In the genomic region with DNA sequence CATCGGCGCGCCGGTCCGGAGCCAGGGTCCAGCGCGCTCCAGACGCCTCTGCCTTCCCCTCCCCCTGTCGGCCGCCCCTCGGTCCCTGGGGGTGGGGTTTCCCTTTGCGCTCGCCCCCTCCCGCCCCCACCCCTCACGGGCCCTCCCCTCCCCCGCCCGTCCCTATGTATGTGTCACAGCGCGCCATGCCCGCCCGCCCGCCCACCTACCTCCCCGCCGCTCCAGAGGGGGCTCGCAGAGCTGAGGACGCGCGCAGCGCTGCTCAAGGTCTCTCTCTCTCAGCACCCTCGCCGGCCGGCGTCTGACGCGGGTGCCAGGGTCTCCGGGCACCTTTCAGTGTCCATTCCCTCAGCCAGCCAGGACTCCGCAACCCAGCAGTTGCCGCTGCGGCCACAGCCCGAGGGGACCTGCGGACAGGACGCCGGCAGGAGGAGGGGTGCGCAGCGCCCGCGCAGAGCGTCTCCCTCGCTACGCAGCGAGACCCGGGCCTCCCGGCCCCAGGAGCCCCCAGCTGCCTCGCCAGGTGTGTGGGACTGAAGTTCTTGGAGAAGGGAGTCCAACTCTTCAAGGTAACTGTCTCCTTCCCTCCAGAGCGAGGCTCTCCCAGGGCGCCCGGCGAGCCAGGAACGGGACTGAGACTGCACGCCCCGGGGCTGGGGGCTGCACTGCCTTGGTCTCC, we compare ENCODE assay signal across 12 cellular contexts. TPM values are rescaled to one million over a fixed set of nuclear protein-coding genes. Genes with fewer than 3 reads are reported as not detected.
DNase-seq lines count a peak whose midpoint lies in the region; ATAC-seq and TF ChIP-seq lines count a peak whose summit lies in the region.
"Had no signal": no experiment of that assay in that cellular context is flagged by ENCODE, and none has a peak within 500 bp of the region (broad histone marks: within the 10 kb centered on the region; RNA-seq: fewer than 3 reads in every experiment).

A gene (plus strand): TSS at position 196 of the 679 bp plus-strand sequence. CDS start 32,771 bp downstream, outside the sequence.

- no peak within 1 kb of the TSS for H3K27ac ChIP-seq in WERI-Rb-1
- no peak within 1 kb of the TSS for H3K27ac ChIP-seq in iPS DF 6.9 (ENCODE audit: low read length)
- H3K27ac ChIP-seq: parathyroid adenoma had no signal

- H3K4me1 ChIP-seq in iPS DF 6.9 (ENCODE audit: control insufficient read depth, insufficient read depth, low read length) (peaks cover 2% of the 10 kb centered on the region; the same call in 1 of the 2 replicates), skeletal muscle satellite cell (ENCODE audit: control insufficient read depth, insufficient read depth, low read length) (peaks cover 21% of the 10 kb centered on the region)
- H3K4me1 ChIP-seq: parathyroid adenoma had no signal

- in situ Hi-C loops in ACHN (cut with HindIII; ENCODE audit: low pct_ligation_motif_present, low pct_unique_long_range_greater_than_20kb, low sequenced_read_pairs), result no loop called here

- H3K27me3 ChIP-seq in WERI-Rb-1 (ENCODE audit: insufficient read depth, low read depth, severe bottlenecking), result peaks cover 28% of the 10 kb centered on the region
- H3K27me3 ChIP-seq in iPS DF 6.9 (ENCODE audit: control insufficient read depth, insufficient read depth, low read length), result peaks cover 29% of the 10 kb centered on the region
- peaks cover 34% of the 10 kb centered on the region for H3K27me3 ChIP-seq in skeletal muscle satellite cell (ENCODE audit: control insufficient read depth, insufficient read depth, low read length)

- WGBS in iPS DF 6.9 (ENCODE audit: insufficient coverage, insufficient read length), result no CpG with 5 or more reads among the region's 61 CpGs

- H3K4me3 ChIP-seq in WERI-Rb-1 (ENCODE audit: low read depth, low read length) (peak within 1 kb of the TSS; percentile 53), iPS DF 6.9 (ENCODE audit: low read length) (peak within 1 kb of the TSS; percentile 47; the same call in 1 of the 2 replicates), skeletal muscle satellite cell (ENCODE audit: low read length) (peak within 1 kb of the TSS; percentile 71)

- H3K9me3 ChIP-seq in WERI-Rb-1 (ENCODE audit: severe bottlenecking) (no peaks in the 10 kb centered on the region), iPS DF 6.9 (ENCODE audit: control insufficient read depth, insufficient read depth, low read length) (no peaks in the 10 kb centered on the region), skeletal muscle satellite cell (replicated peaks; ENCODE audit: low read length) (no peaks in the 10 kb centered on the region)

- H3K4me2 ChIP-seq in skeletal muscle satellite cell (ENCODE audit: low read length), result peak within 1 kb of the TSS; percentile 81

- DNase-seq in NCI-H748 (lab: John Stamatoyannopoulos, UW; ENCODE audit: unreplicated experiment), result peak; percentile 22
- DNase-seq in NCI-H748 treated with DMSO at 0.1 percent for 48 hours (lab: John Stamatoyannopoulos, UW), result no peak
- peak; percentile 20 for DNase-seq in WERI-Rb-1
- DNase-seq in iPS DF 6.9 (ENCODE audit: low read depth, low spot score), result no peak
- DNase-seq in ACHN, result no peak
- DNase-seq: cerebellar nuclear complex, NCI-H1930 had no signal

- no peak for TF ChIP-seq CTCF in WERI-Rb-1 (IDR thresholded peaks at IDR 0.05; ENCODE audit: low read depth, low read length)

- ATAC-seq in GM18867 (IDR thresholded peaks at IDR 0.05; ENCODE audit: unreplicated experiment), result no peak
- no peak for ATAC-seq in GM21381 (IDR thresholded peaks at IDR 0.05; ENCODE audit: unreplicated experiment)

- peak within 1 kb of the TSS; percentile 72 for H3K9ac ChIP-seq in skeletal muscle satellite cell (ENCODE audit: low read depth, low read length)
- H3K9ac ChIP-seq: parathyroid adenoma had no signal

- H3K36me3 ChIP-seq in WERI-Rb-1 (no peaks in the 10 kb centered on the region), iPS DF 6.9 (ENCODE audit: control insufficient read depth, insufficient read depth, low read length) (no peaks in the 10 kb centered on the region), skeletal muscle satellite cell (ENCODE audit: insufficient read depth, low read length) (no peaks in the 10 kb centered on the region)

RNA-seq across cellular contexts. Expression of the gene that starts here (rescaled TPM):
- under 0.01 and 0.22 TPM in 2 replicates for total RNA-seq in skeletal muscle satellite cell (2012; rRNA removed)
- total RNA-seq: A172 had no signal

Comparison
In these comparisons a context has a peak if more than half of its experiments do, and no peak if none do; other contexts are left out.
1. DNase-seq: peak in NCI-H748 (single experiment) and WERI-Rb-1 (single experiment); none in NCI-H748 treated with DMSO at 0.1 percent for 48 hours (single experiment), iPS DF 6.9 (single experiment) and ACHN (single experiment).
2. Peak in every context shown above with its lines, with median percentiles within 50 percentile points of each other: H3K4me3 ChIP-seq.